14 cellular contexts compared by ENCODE assay signal in the genomic region with DNA sequence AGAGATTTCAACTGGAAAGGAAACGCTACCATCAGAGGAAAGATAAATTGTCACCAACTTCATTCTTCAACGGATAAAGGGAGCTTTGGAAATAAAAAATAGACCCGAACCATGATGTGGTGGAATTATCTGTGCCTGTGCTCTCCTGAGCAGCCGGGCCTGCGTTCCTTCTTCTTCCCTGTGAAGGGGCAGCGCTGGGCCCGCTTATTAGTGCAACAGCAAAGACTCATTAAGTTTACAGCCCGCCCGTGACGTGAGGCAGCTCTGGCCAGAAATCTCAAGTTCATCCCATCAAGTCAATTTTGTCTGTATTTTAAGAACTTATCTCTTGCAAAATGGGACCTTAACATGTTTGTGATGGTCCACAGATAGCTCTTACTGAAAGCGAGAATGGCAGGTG.
A peak's percentile ranks its signal among the peaks of the same experiment; 100 is the strongest.
DNase-seq lines count a peak whose midpoint lies in the region; ATAC-seq lines count a peak whose summit lies in the region.
"Had no signal": no experiment of that assay in that cellular context is flagged by ENCODE, and none has a peak within 500 bp of the region (broad histone marks: within the 10 kb centered on the region; RNA-seq: fewer than 3 reads in every experiment).

No MANE protein-coding gene starts in this region.

- ATAC-seq in HG03432 (IDR thresholded peaks at IDR 0.05; ENCODE audit: unreplicated experiment) = no peak
- ATAC-seq: A549, GM23338 had no signal

- DNase-seq in activated effector memory CD4-positive, alpha-beta T cell treated with anti-CD3 and anti-CD28 coated beads, Interleukin-2, amount 50 U/mL, for 16 hours = peak; percentile 45
- no peak for DNase-seq in activated effector memory CD4-positive, alpha-beta T cell treated with Interleukin-2 at 50 U/mL for 16 hours
- peak; percentile 23 for DNase-seq in islet precursor cell
- peak; percentile 71 for DNase-seq in posterior vena cava (ENCODE audit: low spot score)
- DNase-seq in DMS79 treated with DMSO at 0.1 percent for 48 hours (lab: John Stamatoyannopoulos, UW) = no peak
- DNase-seq in NCI-H187 (lab: John Stamatoyannopoulos, UW) = no peak
- DNase-seq: BE2C; CD4-positive, alpha-beta memory T cell; DMS79; EL; H7 had no signal

- intact Hi-C loops in posterior vena cava (cut with DNase I) = no loop called here

Comparison
In these comparisons a context has a peak if more than half of its experiments do, and no peak if none do; other contexts are left out.
1. DNase-seq: peak in activated effector memory CD4-positive, alpha-beta T cell treated with anti-CD3 and anti-CD28 coated beads, Interleukin-2, amount 50 U/mL, for 16 hours (single experiment), islet precursor cell (single experiment) and posterior vena cava (single experiment); none in activated effector memory CD4-positive, alpha-beta T cell treated with Interleukin-2 at 50 U/mL for 16 hours (single experiment), DMS79 treated with DMSO at 0.1 percent for 48 hours (single experiment) and NCI-H187 (0 of 2).